8 cellular contexts compared by ENCODE assay signal in the genomic region with DNA sequence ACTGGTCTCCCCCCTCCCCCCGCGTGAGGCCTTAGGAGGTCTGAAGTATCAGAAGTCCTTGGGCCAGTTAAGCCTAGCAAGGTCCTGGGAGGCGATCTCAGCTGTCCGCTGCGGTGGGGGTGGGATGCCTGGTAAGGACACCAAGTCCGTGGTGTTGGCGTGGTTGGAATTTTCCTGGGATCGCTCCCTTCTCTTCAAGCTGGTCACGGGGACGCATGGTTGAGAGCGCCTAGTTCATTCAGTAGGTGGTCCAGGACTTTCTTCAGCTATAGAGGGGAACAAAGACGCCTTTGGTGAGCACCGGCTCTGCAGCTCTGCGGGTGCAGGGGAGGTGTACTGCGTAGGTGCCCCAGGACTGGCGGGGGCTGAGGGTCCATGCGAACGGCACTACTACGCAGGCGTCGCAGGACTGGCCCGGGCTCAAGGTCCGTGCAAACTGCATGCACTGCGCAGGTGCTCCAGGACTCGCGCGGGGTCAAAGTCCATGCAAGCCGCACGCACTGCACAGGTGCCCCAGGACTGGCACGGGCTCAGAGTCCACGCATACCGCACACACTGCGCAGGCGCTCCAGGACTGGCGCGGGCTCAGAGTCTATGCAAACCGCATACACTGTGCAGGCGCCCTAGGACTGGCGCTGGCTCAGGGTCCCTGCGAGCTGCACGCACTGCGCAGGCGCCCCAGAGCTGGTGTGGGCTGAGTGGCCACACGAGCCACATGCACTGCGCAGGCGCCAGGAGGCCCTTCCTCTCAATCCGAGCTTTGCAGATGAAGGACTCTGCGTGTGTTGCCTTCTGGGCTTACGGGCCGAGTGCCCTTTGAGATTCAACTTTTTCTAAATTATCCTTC. TPM values are rescaled to one million over a fixed set of nuclear protein-coding genes. Genes with fewer than 3 reads are reported as not detected.
DNase-seq lines count a peak whose midpoint lies in the region; ATAC-seq, FAIRE-seq and TF ChIP-seq lines count a peak whose summit lies in the region.

No MANE protein-coding gene starts in this region.

- FAIRE-seq in GM12892 (lab: Jason Lieb, UNC) = no peak

- peak overlapping the region in 6 of 8 donors; percentile 15 to 90 (median 70) for H3K4me3 Mint-ChIP-seq in naive B cell

- peak; percentile 59 for DNase-seq in GM12892 (ENCODE audit: insufficient read length)
- DNase-seq in NCI-H460 (ENCODE audit: extremely low read depth, low read depth) = peak; percentile 32
- peak; percentile 64 for DNase-seq in activated T-cell treated with anti-CD3 and anti-CD28 coated beads for 24 hours (ENCODE audit: low read depth)
- DNase-seq in epithelial cell of proximal tubule (ENCODE audit: low read depth) = no peak
- DNase-seq in naive B cell = peak; percentile 18
- DNase-seq in stimulated activated naive CD4-positive, alpha-beta T cell treated with Interleukin-2 at 50 U/mL for 16 hours (lab: John Stamatoyannopoulos, UW) = peak; percentile 56
- DNase-seq in NCI-H345 (lab: John Stamatoyannopoulos, UW) = no peak

- H3K36me3 Mint-ChIP-seq in naive B cell = no peaks in the 10 kb centered on the region

- H3K9me3 Mint-ChIP-seq in naive B cell = no peaks in the 10 kb centered on the region

- H3K27ac Mint-ChIP-seq in naive B cell = peak overlapping the region in 2 of 6 donors; percentile 27 to 62

- no peak for TF ChIP-seq POLR2A in GM12892 (IDR thresholded peaks at IDR 0.05; ENCODE audit: low read depth, low read length)

- peak; percentile 12 to 17 for ATAC-seq in naive B cell (ENCODE audit: low read depth in 2 of 2)
- no peak for ATAC-seq in HG03460 (IDR thresholded peaks at IDR 0.05; ENCODE audit: unreplicated experiment)

- H3K4me1 Mint-ChIP-seq in naive B cell = peaks cover 29 to 58% (median 35%) of the 10 kb centered on the region in 3 donors

- no peak for TF ChIP-seq CTCF in epithelial cell of proximal tubule (conservative IDR thresholded peaks at IDR 0.05; ENCODE audit: low read depth, low read length)

- H3K27me3 Mint-ChIP-seq in naive B cell = no peaks in the 10 kb centered on the region

- H3K4me3 ChIP-seq in epithelial cell of proximal tubule (ENCODE audit: low read depth, low read length) = peak overlapping the region; percentile 44

RNA-seq across cellular contexts. Expression of a gene that starts 36.6 kb away (rescaled TPM):
- polyA plus RNA-seq in GM12892 (2012; ENCODE audit: missing spikeins) = 409 TPM
- 201 and 206 TPM in 2 replicates for total RNA-seq in NCI-H460 (2014; rRNA removed; shearing (Covaris generic))
- polyA plus RNA-seq in NCI-H460 (2014; cell fraction: nucleus; rRNA removed) = 447 and 481 TPM in 2 replicates
- 376 and 475 TPM in 2 replicates for total RNA-seq in epithelial cell of proximal tubule
- 100 to 1,000 TPM; 259 to 458 (median 306) TPM for polyA plus RNA-seq in naive B cell (ENCODE audit: low read depth in 6 of 6)

Comparison
In these comparisons a context has a peak if more than half of its experiments do, and no peak if none do; other contexts are left out.
1. DNase-seq: peak in GM12892 (single experiment), NCI-H460 (single experiment), activated T-cell treated with anti-CD3 and anti-CD28 coated beads for 24 hours (single experiment), naive B cell (single experiment) and stimulated activated naive CD4-positive, alpha-beta T cell treated with Interleukin-2 at 50 U/mL for 16 hours (single experiment); none in epithelial cell of proximal tubule (single experiment) and NCI-H345 (single experiment).